ENCODE assay signal across 13 cellular contexts in genomic region chr7:114784756-114785155, GRCh38.
"Had no signal": no experiment of that assay in that cellular context is flagged by ENCODE, and none has a peak within 500 bp of the region (broad histone marks: within the 10 kb centered on the region; RNA-seq: fewer than 3 reads in every experiment).

No MANE protein-coding gene starts in this region.

- H3K36me3 ChIP-seq: breast epithelium, tibial nerve had no signal

- H3K4me1 Mint-ChIP-seq: activated naive CD8-positive, alpha-beta T cell treated with anti-CD3 and anti-CD28 coated beads, Interleukin-2, amount 10 ng/mL, durations not matched to agents 7 days and 5 days; endodermal cell; naive thymus-derived CD8-positive, alpha-beta T cell had no signal

- H3K4me3 Mint-ChIP-seq: activated naive CD8-positive, alpha-beta T cell treated with anti-CD3 and anti-CD28 coated beads, Interleukin-2, amount 10 ng/mL, durations not matched to agents 7 days and 5 days; endodermal cell; naive thymus-derived CD8-positive, alpha-beta T cell had no signal

- H3K27me3 Mint-ChIP-seq: progenitor cell of endocrine pancreas had no signal

- H3K27ac Mint-ChIP-seq: activated naive CD8-positive, alpha-beta T cell treated with anti-CD3 and anti-CD28 coated beads, Interleukin-2, amount 10 ng/mL, durations not matched to agents 7 days and 5 days; endodermal cell; progenitor cell of endocrine pancreas had no signal

- ATAC-seq: esophagus mucosa; mucosa of descending colon; naive thymus-derived CD8-positive, alpha-beta T cell; right cardiac atrium had no signal

- H3K4me3 ChIP-seq: breast epithelium, mucosa of descending colon, tibial nerve had no signal

- H3K9me3 ChIP-seq: breast epithelium, mucosa of descending colon, tibial nerve had no signal

- H3K9me3 Mint-ChIP-seq: activated naive CD8-positive, alpha-beta T cell treated with anti-CD3 and anti-CD28 coated beads, Interleukin-2, amount 10 ng/mL, durations not matched to agents 7 days and 5 days; endodermal cell had no signal

- H3K27ac ChIP-seq: breast epithelium, tibial nerve had no signal

- H3K27me3 ChIP-seq: breast epithelium, tibial nerve had no signal

- H3K36me3 Mint-ChIP-seq: activated naive CD8-positive, alpha-beta T cell treated with anti-CD3 and anti-CD28 coated beads, Interleukin-2, amount 10 ng/mL, durations not matched to agents 7 days and 5 days; naive thymus-derived CD8-positive, alpha-beta T cell had no signal

- H3K4me1 ChIP-seq: breast epithelium, tibial nerve had no signal

- DNase-seq: activated CD8-positive, alpha-beta memory T cell treated with anti-CD3 and anti-CD28 coated beads for 24 hours; activated gamma-delta T cell; activated naive CD8-positive, alpha-beta T cell treated with anti-CD3 and anti-CD28 coated beads, Interleukin-2, amount 10 ng/mL, durations not matched to agents 7 days and 5 days; aorta; endodermal cell; mucosa of descending colon; naive thymus-derived CD8-positive, alpha-beta T cell; right cardiac atrium; small intestine had no signal
